Comparison of ENCODE assay signal across 8 cellular contexts in the genomic region with DNA sequence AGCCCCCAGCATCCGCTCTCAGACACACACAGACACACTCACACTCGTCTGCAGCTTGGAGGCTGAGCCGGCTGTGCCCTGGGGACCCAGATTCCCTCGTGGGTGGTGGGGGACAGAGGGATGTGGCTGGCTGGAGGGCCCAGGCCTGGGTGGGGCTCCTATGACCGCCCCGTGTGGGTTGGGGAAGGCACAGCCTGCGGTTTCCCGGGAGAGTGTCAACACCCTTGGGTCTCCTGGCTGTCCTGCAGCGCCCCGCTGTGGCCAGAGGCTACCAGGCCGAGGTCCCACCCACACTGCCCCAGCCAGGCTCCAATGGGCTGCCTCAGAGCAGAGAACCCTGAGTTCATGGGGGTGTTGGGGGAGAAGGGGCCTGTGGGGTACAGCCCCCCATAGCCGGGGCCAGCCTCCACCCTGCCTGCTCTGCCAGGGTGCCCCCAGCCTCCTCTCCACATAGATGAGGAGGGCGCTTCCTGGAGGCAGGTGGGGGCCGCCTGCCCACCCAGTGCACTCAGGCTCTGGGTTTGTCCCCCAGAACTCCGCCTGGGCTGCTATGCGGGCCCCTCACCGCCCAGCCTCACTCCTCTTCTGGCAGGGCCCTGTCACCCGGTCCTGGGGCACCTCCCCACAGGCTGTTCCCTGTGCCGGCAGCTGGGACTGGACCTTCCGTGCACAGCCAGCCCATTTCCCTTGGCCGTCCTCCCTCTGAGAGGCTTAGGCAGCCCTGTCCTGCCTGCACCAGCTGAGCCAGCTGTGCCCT. TPM values are rescaled to one million over a fixed set of nuclear protein-coding genes. Genes with fewer than 3 reads are reported as not detected.
DNase-seq lines count a peak whose midpoint lies in the region; ATAC-seq and TF ChIP-seq lines count a peak whose summit lies in the region.

A gene with protein sequence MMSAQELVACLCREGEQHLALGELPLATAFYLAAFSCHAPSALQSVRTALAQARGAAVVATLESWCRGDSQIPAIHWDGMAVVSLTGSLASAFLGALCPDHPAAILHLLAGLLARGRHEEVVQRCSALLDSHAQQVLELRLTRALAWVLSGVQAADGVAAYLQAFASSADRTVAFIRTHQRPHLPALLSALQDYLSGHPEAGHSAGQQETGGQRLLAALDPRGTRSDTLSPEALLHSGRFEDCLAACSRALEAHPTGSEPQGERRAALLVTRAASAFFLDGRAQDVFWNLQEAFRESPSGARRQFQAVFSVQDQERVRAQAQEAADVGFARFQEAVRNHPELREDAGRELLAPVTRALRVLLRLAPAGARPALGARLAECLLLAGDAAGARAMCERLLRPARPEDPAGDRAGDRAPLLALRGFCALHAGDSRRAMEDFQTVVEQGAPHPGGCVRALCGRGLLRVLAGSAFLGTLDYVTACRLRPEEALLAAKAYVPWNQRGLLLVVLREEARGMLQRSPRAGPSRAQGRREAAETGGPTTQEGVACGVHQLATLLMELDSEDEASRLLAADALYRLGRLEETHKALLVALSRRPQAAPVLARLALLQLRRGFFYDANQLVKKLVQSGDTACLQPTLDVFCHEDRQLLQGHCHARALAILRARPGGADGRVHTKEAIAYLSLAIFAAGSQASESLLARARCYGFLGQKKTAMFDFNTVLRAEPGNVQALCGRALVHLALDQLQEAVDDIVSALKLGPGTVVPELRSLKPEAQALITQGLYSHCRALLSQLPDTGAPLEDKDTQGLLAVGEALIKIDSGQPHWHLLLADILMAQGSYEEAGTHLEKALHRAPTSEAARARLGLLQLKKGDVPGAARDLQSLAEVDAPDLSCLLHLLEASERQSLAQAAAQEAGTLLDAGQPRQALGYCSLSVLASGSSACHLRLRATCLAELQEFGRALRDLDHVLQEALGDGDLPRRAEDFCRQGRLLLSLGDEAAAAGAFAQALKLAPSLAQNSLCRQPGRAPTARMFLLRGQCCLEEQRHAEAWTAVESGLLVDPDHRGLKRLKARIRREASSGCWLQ (minus strand): TSS at position 159 of the 757 bp plus-strand sequence. CDS start 866 bp downstream, outside the sequence.

- no peaks in the 10 kb centered on the region for H3K4me1 ChIP-seq in HEK293 (ENCODE audit: control insufficient read depth, insufficient read depth, low read length)
- peaks cover 0 to 4% (median 0%) of the 10 kb centered on the region in 12 donors for H3K4me1 ChIP-seq in heart left ventricle
- no peaks in the 10 kb centered on the region for H3K4me1 ChIP-seq in H9 (ENCODE audit: insufficient read depth, low read length)

- POLR2A ChIA-PET in HEK293 (lab: Yijun Ruan, JAX) (no interaction called here), WTC11 (lab: Charles Lee) (no interaction called here)

- no peak within 1 kb of the TSS for H3K4me3 Mint-ChIP-seq in WTC11
- H3K4me3 Mint-ChIP-seq in H9, result no peak within 1 kb of the TSS

- no peak within 1 kb of the TSS for H3K56ac ChIP-seq in H9 (ENCODE audit: insufficient read length, low read depth, low read length)

- H2BK15ac ChIP-seq in H9 (ENCODE audit: low read depth, low read length), result no peak within 1 kb of the TSS

- H3K9ac ChIP-seq in H9 (ENCODE audit: extremely low read depth, insufficient read length, low read length), result no peak within 1 kb of the TSS

- ATAC-seq in WTC11, result peak; percentile 74
- peak in 3 of 4 donors; percentile 34 to 59 (median 49) for ATAC-seq in heart left ventricle
- ATAC-seq in GM21576 (IDR thresholded peaks at IDR 0.05; ENCODE audit: unreplicated experiment), result no peak
- ATAC-seq in HG02642 (IDR thresholded peaks at IDR 0.05; ENCODE audit: poor library complexity, unreplicated experiment), result no peak

- DNase-seq in WTC11 (ENCODE audit: low spot score) (peak; percentile 63), heart left ventricle (peak in 2 of 5 donors; percentile 28 to 68), H9 (no peak)
- DNase-seq in stimulated activated CD8-positive, alpha-beta memory T cell treated with anti-CD3 and anti-CD28 coated beads, Interleukin-2, amount 100 ng/mL, for 48 hours (ENCODE audit: low read depth in 2 of 2), result peak; percentile 39 to 41

- H3K9me3 Mint-ChIP-seq in WTC11 (peaks cover 15% of the 10 kb centered on the region), H9 (peaks cover 6 to 59% of the 10 kb centered on the region in 2 experiments; a peak in 4 of 5 replicates)

- H3K14ac ChIP-seq in H9 (ENCODE audit: insufficient read depth, low read length), result no peak within 1 kb of the TSS

- H3K27ac ChIP-seq in C4-2B (no peak within 1 kb of the TSS), HEK293 (ENCODE audit: extremely low read depth, low read depth, low read length) (no peak within 1 kb of the TSS), heart left ventricle (no peak within 1 kb of the TSS), H9 (ENCODE audit: insufficient read length, low read depth, low read length) (no peak within 1 kb of the TSS)

- no peak within 1 kb of the TSS for H4K5ac ChIP-seq in H9 (ENCODE audit: insufficient read length, low read depth, low read length)

- H3K36me3 ChIP-seq in HEK293 (ENCODE audit: control insufficient read depth in 2 of 2, insufficient read depth in 1 of 2, low read length in 2 of 2) (no peaks in the 10 kb centered on the region), heart left ventricle (no peaks in the 10 kb centered on the region)

- no peaks in the 10 kb centered on the region for H3K79me1 ChIP-seq in H9 (ENCODE audit: insufficient read depth, low read depth, low read length, poor library complexity, severe bottlenecking)

- H3K4me2 ChIP-seq in H9 (ENCODE audit: insufficient read depth, insufficient read length, low read length), result no peak within 1 kb of the TSS

- no peak for TF ChIP-seq POLR2A in heart left ventricle (IDR thresholded peaks at IDR 0.05)

- H2BK12ac ChIP-seq in H9 (ENCODE audit: insufficient read length, low read depth, low read length), result no peak within 1 kb of the TSS

- CTCF ChIA-PET in HEK293 (lab: Yijun Ruan, JAX), result interaction anchor here (0.7 to 1.1 kb wide), 2 partner anchors 11 to 23 kb away, joined by 3 read pairs; no protein-coding TSS in a partner anchor
- CTCF ChIA-PET in WTC11 (lab: Charles Lee), result interaction anchor here (0.6 to 1.7 kb wide), 3 partner anchors 15 to 203 kb away, joined by 3 to 8 read pairs (median 3); no protein-coding TSS in a partner anchor

- no peak within 1 kb of the TSS for H3K27ac Mint-ChIP-seq in WTC11
- H3K27ac Mint-ChIP-seq in H9, result no peak within 1 kb of the TSS

- no peak within 1 kb of the TSS for H3K4ac ChIP-seq in H9 (ENCODE audit: low read depth, low read length)

- H2AK5ac ChIP-seq in H9 (ENCODE audit: insufficient read length, low read length), result no peak within 1 kb of the TSS

- H2BK120ac ChIP-seq in H9 (ENCODE audit: low read depth, low read length, poor library complexity, severe bottlenecking), result no peak within 1 kb of the TSS

- H3T11ph ChIP-seq in H9 (ENCODE audit: low read length), result no peak within 1 kb of the TSS

- no peak within 1 kb of the TSS for H4K8ac ChIP-seq in H9 (replicated peaks; ENCODE audit: insufficient read length, low read depth, low read length)

- H3K23ac ChIP-seq in H9 (ENCODE audit: insufficient read length, low read depth, low read length), result no peak within 1 kb of the TSS

- H3K18ac ChIP-seq in H9 (ENCODE audit: insufficient read length, low read depth, low read length), result no peak within 1 kb of the TSS

- no peak within 1 kb of the TSS for H3K4me3 ChIP-seq in HEK293 (ENCODE audit: low read depth, low read length)
- H3K4me3 ChIP-seq in heart left ventricle, result no peak within 1 kb of the TSS

- no peak within 1 kb of the TSS for H2BK20ac ChIP-seq in H9 (ENCODE audit: low read depth, low read length, poor library complexity, severe bottlenecking)

- H3K9me3 ChIP-seq in HEK293 (ENCODE audit: control insufficient read depth, insufficient read depth, low read depth, low read length) (no peaks in the 10 kb centered on the region), heart left ventricle (no peaks in the 10 kb centered on the region), H9 (ENCODE audit: control insufficient read depth, low read depth, low read length) (peaks cover 73% of the 10 kb centered on the region)

- H3K27me3 ChIP-seq in heart left ventricle, result peaks cover 7 to 60% (median 13%) of the 10 kb centered on the region in 9 donors
- H3K27me3 ChIP-seq in H9 (ENCODE audit: insufficient read depth, low read length), result no peaks in the 10 kb centered on the region

- no peak within 1 kb of the TSS for H2AFZ ChIP-seq in H9 (ENCODE audit: low read length)

- no peaks in the 10 kb centered on the region for H3K23me2 ChIP-seq in H9 (ENCODE audit: insufficient read length, low read depth, low read length, poor library complexity, severe bottlenecking)

- H3K4me1 Mint-ChIP-seq in WTC11 (no peaks in the 10 kb centered on the region), H9 (no peaks in the 10 kb centered on the region)

- 17 to 39% (median 32%) methylated on average over 7 to 21 of the region's 21 CpGs for WGBS in heart left ventricle, 4 donors
- no CpG with 5 or more reads among the region's 21 CpGs for WGBS in H9 (ENCODE audit: extremely low coverage, insufficient read length, low lambda C conversion rate)

- no peak within 1 kb of the TSS for H2BK5ac ChIP-seq in H9 (ENCODE audit: insufficient read length, low read length)

- intact Hi-C loops in heart left ventricle (cut with DNase I), result no loop called here

- H3K27me3 Mint-ChIP-seq in WTC11 (ENCODE audit: low read depth), result peaks cover 7% of the 10 kb centered on the region
- peaks cover 3% of the 10 kb centered on the region for H3K27me3 Mint-ChIP-seq in H9 (ENCODE audit: low read depth)

- no peaks in the 10 kb centered on the region for H3K79me2 ChIP-seq in H9 (ENCODE audit: insufficient read depth, low read length)

- TF ChIP-seq CTCF in C4-2B (conservative IDR thresholded peaks at IDR 0.05), result peak; percentile 80
- peak; percentile 35; the same call in 1 of the 2 replicates for TF ChIP-seq CTCF in HEK293 (tag by site-specific recombination; IDR thresholded peaks at IDR 0.05)
- TF ChIP-seq CTCF in WTC11 (IDR thresholded peaks at IDR 0.05), result peak; percentile 29; the same call in 1 of the 2 replicates
- TF ChIP-seq CTCF in heart left ventricle (IDR thresholded peaks at IDR 0.05), result peak in 8 of 12 donors; percentile 7 to 38 (median 25)
- no peak for TF ChIP-seq CTCF in H9 (conservative IDR thresholded peaks at IDR 0.05)

- H4K20me1 ChIP-seq in H9 (ENCODE audit: control insufficient read depth, insufficient read depth, insufficient read length), result no peaks in the 10 kb centered on the region

- H4K91ac ChIP-seq in H9 (ENCODE audit: insufficient read length, low read depth, low read length), result no peak within 1 kb of the TSS

- H3K36me3 Mint-ChIP-seq in WTC11 (peaks cover 15% of the 10 kb centered on the region), H9 (ENCODE audit: insufficient read depth in 1 of 3, low read depth in 3 of 3) (peaks cover 0 to 20% (median 4%) of the 10 kb centered on the region in 3 experiments; a peak in 4 of 7 replicates)

TF ChIP-seq in HEK293, 187 proteins besides CTCF, POLR2A, EP300 and RAD21 (continues in another document):
- TF ChIP-seq ZNF416 (tag by site-specific recombination; IDR thresholded peaks at IDR 0.05), result no peak

RNA-seq across cellular contexts. Expression of the gene that starts here (rescaled TPM):
- total RNA-seq in WTC11 (2021), result 0.39 to 0.61 TPM (median 0.44 TPM) in 3 replicates
- total RNA-seq in heart left ventricle, result under 1 TPM in 8 of 9 donors, not detected in 1; 0.19 to 0.67 (median 0.52) TPM
- polyA plus RNA-seq in heart left ventricle, result under 1 TPM; 0.06 to 0.30 TPM
- total RNA-seq in H9 (2021), result 0.92 and 1.0 TPM in 2 replicates

Comparison
In these comparisons a context has a peak if more than half of its experiments do, and no peak if none do; other contexts are left out.
1. Peak in DNase-seq and ATAC-seq in WTC11; RNA of the gene not detected or under 1 TPM.
2. Peak in ATAC-seq in heart left ventricle; RNA of the gene not detected or under 1 TPM.